Comparison of ENCODE assay signal across 26 cellular contexts in genomic region chr2:61878756-61879155, GRCh38. TPM values are rescaled to one million over a fixed set of nuclear protein-coding genes. Genes with fewer than 3 reads are reported as not detected.
DNase-seq lines count a peak whose midpoint lies in the region; ATAC-seq, FAIRE-seq and TF ChIP-seq lines count a peak whose summit lies in the region.
"Had no signal": no experiment of that assay in that cellular context is flagged by ENCODE, and none has a peak within 500 bp of the region (broad histone marks: within the 10 kb centered on the region; RNA-seq: fewer than 3 reads in every experiment).

No MANE protein-coding gene starts in this region.

- H2AFZ ChIP-seq in HepG2 (ENCODE audit: low read length), result no peak overlapping the region
- H2AFZ ChIP-seq in GM12878 (ENCODE audit: control insufficient read depth, low read depth, low read length), result no peak overlapping the region
- H2AFZ ChIP-seq in smooth muscle cell (ENCODE audit: low read depth), result no peak overlapping the region

- H3K4me1 ChIP-seq in HepG2 (ENCODE audit: insufficient read depth, low read length) (no peaks in the 10 kb centered on the region), right lobe of liver (no peaks in the 10 kb centered on the region), GM12878 (ENCODE audit: control insufficient read depth, insufficient read depth, low read length) (no peaks in the 10 kb centered on the region), foreskin keratinocyte (peaks cover 12% of the 10 kb centered on the region), smooth muscle cell (ENCODE audit: low read depth) (no peaks in the 10 kb centered on the region), small intestine (ENCODE audit: control insufficient read depth in 2 of 2, insufficient read depth in 1 of 2, low read depth in 1 of 2, low read length in 1 of 2) (no peaks in the 10 kb centered on the region)
- H3K4me1 ChIP-seq: BE2C, Caco-2 had no signal

- intact Hi-C loops in HepG2 (cut with micrococcal nuclease; ENCODE audit: unreplicated experiment) (no loop called here), right lobe of liver (cut with DNase I) (no loop called here), GM12878 (cut with micrococcal nuclease; ENCODE audit: unreplicated experiment) (loop anchor here (10.0 kb wide), 1 partner anchor 384 kb away; no protein-coding TSS in a partner anchor)

- H3K9ac ChIP-seq in HepG2 (ENCODE audit: insufficient read depth, low read depth, low read length) (no peak overlapping the region), GM12878 (ENCODE audit: control insufficient read depth, insufficient read depth, low read length) (no peak overlapping the region), smooth muscle cell (ENCODE audit: low read depth) (no peak overlapping the region)
- H3K9ac ChIP-seq: KMS-11 had no signal

- H3K4me2 ChIP-seq in HepG2 (ENCODE audit: low read depth, low read length), result no peak overlapping the region
- H3K4me2 ChIP-seq in GM12878 (ENCODE audit: control insufficient read depth, insufficient read depth), result no peak overlapping the region
- no peak overlapping the region for H3K4me2 ChIP-seq in smooth muscle cell
- H3K4me2 ChIP-seq: KMS-11 had no signal

- WGBS in HepG2 (ENCODE audit: low lambda C conversion rate), result 94% methylated on average over 3 of the region's 3 CpGs
- 90% methylated on average over 3 of the region's 3 CpGs for WGBS in right lobe of liver (ENCODE audit: insufficient coverage, low coverage, low lambda C conversion rate, missing lambda C conversion rate)
- WGBS in GM12878 (ENCODE audit: insufficient coverage, insufficient replicate concordance, low lambda C conversion rate, missing lambda C conversion rate), result 94% methylated on average over 3 of the region's 3 CpGs
- WGBS in smooth muscle cell (ENCODE audit: low lambda C conversion rate), result 83% methylated on average over 3 of the region's 3 CpGs
- 94 to 96% (median 96%) methylated on average over 3 of the region's 3 CpGs for WGBS in small intestine, 3 donors

- in situ Hi-C loops in HepG2 (cut with HindIII; ENCODE audit: extremely low pct_ligation_motif_present, low pct_unique_long_range_greater_than_20kb), result no loop called here
- in situ Hi-C loops in GM12878 (cut with MboI), result no loop called here

- no peaks in the 10 kb centered on the region; the same call in 1 of the 2 replicates for H4K20me1 ChIP-seq in HepG2 (ENCODE audit: insufficient read depth, low read length)
- H4K20me1 ChIP-seq in GM12878 (ENCODE audit: control insufficient read depth, insufficient read depth), result no peaks in the 10 kb centered on the region
- H4K20me1 ChIP-seq in smooth muscle cell (ENCODE audit: low read depth), result peaks cover 20% of the 10 kb centered on the region

- no peak for TF ChIP-seq RAD21 in HepG2 (CRISPR knock-in tag; IDR thresholded peaks at IDR 0.05)
- no peak for TF ChIP-seq RAD21 in GM12878 (IDR thresholded peaks at IDR 0.05; ENCODE audit: insufficient read depth, low read depth, low read length)

- no peak for TF ChIP-seq CTCF in HepG2 (CRISPR knock-in tag; IDR thresholded peaks at IDR 0.05)
- no peak for TF ChIP-seq CTCF in right lobe of liver (IDR thresholded peaks at IDR 0.05)
- TF ChIP-seq CTCF in GM12878 (IDR thresholded peaks at IDR 0.05 in 2 of 3, conservative IDR thresholded peaks at IDR 0.05 in 1 of 3; ENCODE audit: control insufficient read depth in 2 of 3, extremely low read depth in 1 of 3, insufficient read depth in 1 of 3, low read depth in 3 of 3, low read length in 3 of 3), result no peak
- no peak for TF ChIP-seq CTCF in foreskin keratinocyte (conservative IDR thresholded peaks at IDR 0.05)
- no peak for TF ChIP-seq CTCF in smooth muscle cell (IDR thresholded peaks at IDR 0.05; ENCODE audit: borderline replicate concordance, insufficient read depth, poor library complexity, severe bottlenecking)

- H3K4me3 ChIP-seq in HepG2 (replicated peaks in 1 of 3; ENCODE audit: insufficient read depth in 1 of 3, low read depth in 2 of 3, low read length in 3 of 3) (no peak overlapping the region), right lobe of liver (no peak overlapping the region), GM12878 (no peak overlapping the region), smooth muscle cell (no peak overlapping the region), small intestine (ENCODE audit: low read depth in 1 of 2, low read length in 2 of 2) (no peak overlapping the region)
- H3K4me3 ChIP-seq: SK-N-MC had no signal

- TF ChIP-seq EP300 in HepG2 (IDR thresholded peaks at IDR 0.05; ENCODE audit: low read depth in 2 of 2, low read length in 2 of 2) (no peak), HepG2 (CRISPR knock-in tag; IDR thresholded peaks at IDR 0.05; ENCODE audit: borderline replicate concordance) (no peak), GM12878 (IDR thresholded peaks at IDR 0.05; ENCODE audit: borderline replicate concordance in 1 of 2, control insufficient read depth in 1 of 2, low read depth in 2 of 2, low read length in 2 of 2) (no peak)

- RAD21 ChIA-PET in GM12878 (lab: Charles Lee; ENCODE audit: unreplicated experiment), result no interaction called here

- FAIRE-seq in HepG2 (lab: Jason Lieb, UNC), result no peak
- peak; percentile 7 for FAIRE-seq in GM12878 (lab: Jason Lieb, UNC)
- no peak for FAIRE-seq in small intestine (lab: Jason Lieb, UNC)
- FAIRE-seq: GM12892, HTR-8/SVneo had no signal

- H3K27ac ChIP-seq in HepG2 (ENCODE audit: extremely low read length, insufficient read depth, low read length), result no peak overlapping the region
- no peak overlapping the region for H3K27ac ChIP-seq in right lobe of liver
- H3K27ac ChIP-seq in GM12878 (ENCODE audit: control insufficient read depth, insufficient read depth), result no peak overlapping the region
- H3K27ac ChIP-seq in foreskin keratinocyte, result peak overlapping the region; percentile 36
- peak overlapping the region; percentile 0 for H3K27ac ChIP-seq in smooth muscle cell (ENCODE audit: low read depth)
- no peak overlapping the region for H3K27ac ChIP-seq in small intestine (ENCODE audit: low read depth in 1 of 2, low read length in 1 of 2)
- H3K27ac ChIP-seq: KMS-11, SK-N-MC had no signal

- POLR2A ChIA-PET in HepG2 (lab: Yijun Ruan, JAX) (no interaction called here), GM12878 (lab: Charles Lee) (no interaction called here)

- BruUV-seq in HepG2 (replicated peaks; lab: Mats Ljungman, UMichigan) (no TSS peak), GM12878 (replicated peaks; lab: Mats Ljungman, UMichigan) (no TSS peak)

- H3K79me2 ChIP-seq in HepG2 (ENCODE audit: insufficient read depth, low read length) (peaks cover under 1% of the 10 kb centered on the region), GM12878 (ENCODE audit: control insufficient read depth, insufficient read depth, low read length) (no peaks in the 10 kb centered on the region; the same call in none of the 2 replicates), smooth muscle cell (ENCODE audit: low read depth) (peaks cover 11% of the 10 kb centered on the region)

- SMC1A ChIA-PET in GM12878 (lab: Charles Lee; ENCODE audit: uncharacterized antibody, unreplicated experiment), result no interaction called here

- peaks cover 9% of the 10 kb centered on the region for H3F3A ChIP-seq in smooth muscle cell (ENCODE audit: low read depth)

- DNase-seq in HepG2 (ENCODE audit: low spot score) (no peak), right lobe of liver (no peak), GM12878 (ENCODE audit: low read depth, low spot score) (no peak), foreskin keratinocyte (peak; percentile 67 to 84), smooth muscle cell (lab: John Stamatoyannopoulos, UW; ENCODE audit: unreplicated experiment) (no peak), NCI-H1930 (lab: John Stamatoyannopoulos, UW) (no peak), CD1c-positive myeloid dendritic cell (ENCODE audit: extremely low spot score) (no peak), small intestine (no peak)
- DNase-seq: BE2C; Caco-2; CD4-positive, CD25-positive, alpha-beta regulatory T cell; DMS153; GOT3; IMR-90; MV-4-11; NCI-H1105 treated with DMSO at 0.1 percent for 48 hours; NCI-H1694; NCI-H2081 treated with DMSO at 0.1 percent for 48 hours; NCI-H446 treated with DMSO at 0.1 percent for 48 hours; NCI-H526 treated with DMSO at 0.1 percent for 48 hours; SHP77 treated with DMSO at 0.1 percent for 48 hours had no signal

- H3K9me3 ChIP-seq in HepG2 (ENCODE audit: low read length), result no peaks in the 10 kb centered on the region
- no peaks in the 10 kb centered on the region for H3K9me3 ChIP-seq in right lobe of liver
- no peaks in the 10 kb centered on the region for H3K9me3 ChIP-seq in GM12878 (replicated peaks; ENCODE audit: control insufficient read depth, insufficient read depth, low read length)
- no peaks in the 10 kb centered on the region for H3K9me3 ChIP-seq in smooth muscle cell (replicated peaks; ENCODE audit: low read depth)
- no peaks in the 10 kb centered on the region for H3K9me3 ChIP-seq in small intestine (ENCODE audit: control insufficient read depth, low read depth)
- H3K9me3 ChIP-seq: BE2C, Caco-2 had no signal

- no peak for ATAC-seq in HepG2
- ATAC-seq in right lobe of liver, result no peak
- ATAC-seq in GM12878, result no peak
- ATAC-seq in foreskin keratinocyte, result peak; percentile 86
- ATAC-seq: HCT116 had no signal

- H3K27me3 ChIP-seq in HepG2 (ENCODE audit: control insufficient read depth in 1 of 2, insufficient read depth in 2 of 2, low read length in 2 of 2) (no peaks in the 10 kb centered on the region), right lobe of liver (no peaks in the 10 kb centered on the region), GM12878 (replicated peaks in 1 of 2; ENCODE audit: control insufficient read depth in 2 of 2, insufficient read depth in 2 of 2, low read length in 1 of 2) (no peaks in the 10 kb centered on the region), foreskin keratinocyte (no peaks in the 10 kb centered on the region), smooth muscle cell (ENCODE audit: low read depth) (no peaks in the 10 kb centered on the region), small intestine (ENCODE audit: control insufficient read depth in 2 of 2, insufficient read depth in 2 of 2, low read length in 2 of 2) (no peaks in the 10 kb centered on the region)
- H3K27me3 ChIP-seq: BE2C had no signal

- CTCF ChIA-PET in HepG2 (lab: Yijun Ruan, JAX; ENCODE audit: low intra/inter-chr PET ratio, low total read pairs), result no interaction called here
- CTCF ChIA-PET in GM12878 (lab: Yijun Ruan, JAX), result interaction anchor here (0.6 kb wide), 1 partner anchor 243 kb away, joined by 6 read pairs; no protein-coding TSS in a partner anchor

- H3K36me3 ChIP-seq in HepG2 (replicated peaks in 1 of 2; ENCODE audit: control insufficient read depth in 1 of 2, insufficient read depth in 2 of 2, low read length in 2 of 2), result peaks cover 26 to 92% of the 10 kb centered on the region in 2 experiments
- peaks cover 5 to 94% (median 55%) of the 10 kb centered on the region in 4 donors for H3K36me3 ChIP-seq in right lobe of liver
- H3K36me3 ChIP-seq in GM12878 (ENCODE audit: control insufficient read depth in 2 of 2, insufficient read depth in 2 of 2, low read length in 1 of 2), result peaks cover 9 to 47% of the 10 kb centered on the region in 2 experiments
- H3K36me3 ChIP-seq in smooth muscle cell (ENCODE audit: low read depth), result peaks cover 61% of the 10 kb centered on the region
- H3K36me3 ChIP-seq in small intestine (ENCODE audit: control insufficient read depth in 2 of 2, insufficient read depth in 2 of 2, low read length in 2 of 2), result peaks cover 12 to 14% of the 10 kb centered on the region in 2 donors

- TF ChIP-seq POLR2A in HepG2 (IDR thresholded peaks at IDR 0.05; ENCODE audit: insufficient read depth in 1 of 2, low read depth in 2 of 2, low read length in 2 of 2) (no peak), right lobe of liver (IDR thresholded peaks at IDR 0.05) (no peak), GM12878 (IDR thresholded peaks at IDR 0.05; ENCODE audit: low read depth, low read length) (no peak)

RNA-seq across cellular contexts. Expression of gene CCT4, which starts 9.7 kb away (rescaled TPM):
- total RNA-seq in HepG2 (2016; rRNA removed; fragmentation: Illumina TruSeq; extraction: Trizol) (340 and 437 TPM in 2 replicates), right lobe of liver (10 to 100 TPM; 46.0 to 72.2 (median 53.1) TPM), GM12878 (2014; rRNA removed) (224 and 233 TPM in 2 replicates), GM12878 (2014; rRNA removed; fragmentation: Illumina TruSeq; extraction: Trizol) (241 TPM in 2 replicates), GM12878 (2021) (246 TPM in 2 replicates), foreskin keratinocyte (241 and 251 TPM in 2 replicates), smooth muscle cell (164 and 180 TPM in 2 replicates)
- 104 and 110 TPM in 2 replicates for total RNA-seq in HepG2 (2016; cell fraction: cytosol; rRNA removed; fragmentation: Illumina TruSeq; extraction: Trizol; ENCODE audit: low read depth)
- 333 and 424 TPM in 2 replicates for total RNA-seq in HepG2 (2016; cell fraction: insoluble cytoplasmic fraction; rRNA removed; fragmentation: Illumina TruSeq; extraction: Trizol)
- total RNA-seq in HepG2 (2016; cell fraction: membrane; rRNA removed; fragmentation: Illumina TruSeq; extraction: Trizol), result 151 and 155 TPM in 2 replicates
- total RNA-seq in HepG2 (2016; cell fraction: nucleus; rRNA removed; fragmentation: Illumina TruSeq; extraction: Trizol), result 146 and 161 TPM in 2 replicates
- polyA plus RNA-seq in HepG2 (2011; rRNA removed) (107 and 138 TPM in 2 replicates), GM12878 (2011; rRNA removed) (190 and 302 TPM in 2 replicates), GM12878 (2014; fragmentation: Illumina TruSeq; extraction: Trizol) (199 and 227 TPM in 2 replicates), GM12878 (2014; fragmentation: Nextera tagmentation; extraction: Ambion mirVana) (100 to 1,000 TPM in 1 of 2 experiments, 10 to 100 TPM in 1; 76.6 to 179 TPM), GM12878 (2014; rRNA removed) (179 and 192 TPM in 2 replicates), GM12878 (2016; fragmentation: Nextera tagmentation; extraction: Ambion mirVana) (100 to 1,000 TPM; 306 to 320 TPM), foreskin keratinocyte (190 and 210 TPM in 2 replicates), smooth muscle cell (109 and 117 TPM in 2 replicates), small intestine (100 to 1,000 TPM in 1 of 3 donors, 10 to 100 TPM in 2; 36.9 to 115 (median 37.0) TPM)
- polyA plus RNA-seq in HepG2 (2011; cell fraction: cytosol; rRNA removed), result 82.8 and 109 TPM in 2 replicates
- 37.1 and 40.4 TPM in 2 replicates for polyA plus RNA-seq in HepG2 (2011; cell fraction: nucleus; rRNA removed)
- polyA plus RNA-seq in HepG2 (2012), result 213 and 256 TPM in 2 replicates
- 49.7 and 50.6 TPM in 2 replicates for polyA plus RNA-seq in HepG2 (2016; cell fraction: cytosol; fragmentation: Illumina TruSeq; extraction: Trizol; ENCODE audit: low read depth)
- 353 and 356 TPM in 2 replicates for polyA plus RNA-seq in HepG2 (2016; cell fraction: insoluble cytoplasmic fraction; fragmentation: Illumina TruSeq; extraction: Trizol; ENCODE audit: low read depth)
- 70.7 and 79.2 TPM in 2 replicates for polyA plus RNA-seq in HepG2 (2016; cell fraction: membrane; fragmentation: Illumina TruSeq; extraction: Trizol; ENCODE audit: low read depth)
- 148 and 151 TPM in 2 replicates for polyA plus RNA-seq in HepG2 (2016; cell fraction: nucleus; fragmentation: Illumina TruSeq; extraction: Trizol; ENCODE audit: insufficient read depth, low read depth)
- polyA minus RNA-seq in HepG2 (2011; rRNA and poly(A)+ RNA removed; ENCODE audit: low replicate concordance), result 71.9 and 75.3 TPM in 2 replicates
- 132 and 133 TPM in 2 replicates for polyA minus RNA-seq in HepG2 (2011; cell fraction: cytosol; rRNA and poly(A)+ RNA removed)
- polyA minus RNA-seq in HepG2 (2011; cell fraction: nucleus; rRNA and poly(A)+ RNA removed), result 81.9 and 92.7 TPM in 2 replicates
- total RNA-seq in GM12878 (2013; cell fraction: nucleolus; rRNA removed), result 43.5 and 47.2 TPM in 2 replicates
- polyA plus RNA-seq in GM12878 (2011; ENCODE audit: low read depth), result 108 TPM
- polyA plus RNA-seq in GM12878 (2011; cell fraction: cytosol; rRNA removed), result 103 and 116 TPM in 2 replicates
- 69.1 and 93.2 TPM in 2 replicates for polyA plus RNA-seq in GM12878 (2011; cell fraction: nucleus; rRNA removed)
- polyA plus RNA-seq in GM12878 (2012), result 148 and 149 TPM in 2 replicates
- polyA minus RNA-seq in GM12878 (2011; rRNA and poly(A)+ RNA removed), result 113 and 124 TPM in 2 replicates
- polyA minus RNA-seq in GM12878 (2011; cell fraction: cytosol; rRNA and poly(A)+ RNA removed), result 76.3 and 96.6 TPM in 2 replicates
- polyA minus RNA-seq in GM12878 (2011; cell fraction: nucleus; rRNA and poly(A)+ RNA removed), result 36.1 and 52.0 TPM in 2 replicates

RNA-seq across cellular contexts. Expression of gene FAM161A, which starts 24.9 kb away (rescaled TPM):
- 3.4 and 5.0 TPM in 2 replicates for total RNA-seq in HepG2 (2016; rRNA removed; fragmentation: Illumina TruSeq; extraction: Trizol)
- 0.81 and 1.1 TPM in 2 replicates for total RNA-seq in HepG2 (2016; cell fraction: cytosol; rRNA removed; fragmentation: Illumina TruSeq; extraction: Trizol; ENCODE audit: low read depth)
- total RNA-seq in HepG2 (2016; cell fraction: insoluble cytoplasmic fraction; rRNA removed; fragmentation: Illumina TruSeq; extraction: Trizol), result 3.5 and 5.4 TPM in 2 replicates
- total RNA-seq in HepG2 (2016; cell fraction: membrane; rRNA removed; fragmentation: Illumina TruSeq; extraction: Trizol), result 2.5 and 2.7 TPM in 2 replicates
- total RNA-seq in HepG2 (2016; cell fraction: nucleus; rRNA removed; fragmentation: Illumina TruSeq; extraction: Trizol), result 5.8 and 7.4 TPM in 2 replicates
- polyA plus RNA-seq in HepG2 (2011; rRNA removed), result 1.8 and 2.7 TPM in 2 replicates
- polyA plus RNA-seq in HepG2 (2011; cell fraction: cytosol; rRNA removed), result 0.50 and 0.65 TPM in 2 replicates
- polyA plus RNA-seq in HepG2 (2011; cell fraction: nucleus; rRNA removed), result 2.8 and 3.2 TPM in 2 replicates
- polyA plus RNA-seq in HepG2 (2012), result 2.5 and 3.3 TPM in 2 replicates
- polyA plus RNA-seq in HepG2 (2016; cell fraction: cytosol; fragmentation: Illumina TruSeq; extraction: Trizol; ENCODE audit: low read depth), result 0.29 and 0.33 TPM in 2 replicates
- 6.6 and 9.6 TPM in 2 replicates for polyA plus RNA-seq in HepG2 (2016; cell fraction: insoluble cytoplasmic fraction; fragmentation: Illumina TruSeq; extraction: Trizol; ENCODE audit: low read depth)
- 1.2 TPM in 2 replicates for polyA plus RNA-seq in HepG2 (2016; cell fraction: membrane; fragmentation: Illumina TruSeq; extraction: Trizol; ENCODE audit: low read depth)
- polyA plus RNA-seq in HepG2 (2016; cell fraction: nucleus; fragmentation: Illumina TruSeq; extraction: Trizol; ENCODE audit: insufficient read depth, low read depth), result 19.9 and 20.4 TPM in 2 replicates
- 0.64 and 1.3 TPM in 2 replicates for polyA minus RNA-seq in HepG2 (2011; rRNA and poly(A)+ RNA removed; ENCODE audit: low replicate concordance)
- polyA minus RNA-seq in HepG2 (2011; cell fraction: cytosol; rRNA and poly(A)+ RNA removed), result 0.70 and 0.89 TPM in 2 replicates
- 5.8 TPM in 2 replicates for polyA minus RNA-seq in HepG2 (2011; cell fraction: nucleus; rRNA and poly(A)+ RNA removed)
- total RNA-seq in right lobe of liver, result 1 to 10 TPM in 4 of 6 experiments, under 1 TPM in 2; 0.64 to 2.2 (median 1.1) TPM
- 21.5 and 21.9 TPM in 2 replicates for total RNA-seq in GM12878 (2013; cell fraction: nucleolus; rRNA removed)
- 5.8 and 7.5 TPM in 2 replicates for total RNA-seq in GM12878 (2014; rRNA removed)
- 11.9 and 13.5 TPM in 2 replicates for total RNA-seq in GM12878 (2014; rRNA removed; fragmentation: Illumina TruSeq; extraction: Trizol)
- total RNA-seq in GM12878 (2021), result 6.9 and 7.0 TPM in 2 replicates
- polyA plus RNA-seq in GM12878 (2011; ENCODE audit: low read depth), result 2.6 TPM
- 2.2 and 3.3 TPM in 2 replicates for polyA plus RNA-seq in GM12878 (2011; rRNA removed)
- 0.84 and 0.88 TPM in 2 replicates for polyA plus RNA-seq in GM12878 (2011; cell fraction: cytosol; rRNA removed)
- 1.1 and 2.2 TPM in 2 replicates for polyA plus RNA-seq in GM12878 (2011; cell fraction: nucleus; rRNA removed)
- 4.6 and 5.4 TPM in 2 replicates for polyA plus RNA-seq in GM12878 (2012)
- polyA plus RNA-seq in GM12878 (2014; fragmentation: Illumina TruSeq; extraction: Trizol), result 12.2 and 18.4 TPM in 2 replicates
- polyA plus RNA-seq in GM12878 (2014; fragmentation: Nextera tagmentation; extraction: Ambion mirVana), result 1 to 10 TPM; 4.3 to 5.4 TPM
- polyA plus RNA-seq in GM12878 (2014; rRNA removed), result 9.7 and 10.7 TPM in 2 replicates
- 10 to 100 TPM; 10.2 to 10.6 TPM for polyA plus RNA-seq in GM12878 (2016; fragmentation: Nextera tagmentation; extraction: Ambion mirVana)
- 1.1 and 1.6 TPM in 2 replicates for polyA minus RNA-seq in GM12878 (2011; rRNA and poly(A)+ RNA removed)
- 0.42 and 1.1 TPM in 2 replicates for polyA minus RNA-seq in GM12878 (2011; cell fraction: cytosol; rRNA and poly(A)+ RNA removed)
- polyA minus RNA-seq in GM12878 (2011; cell fraction: nucleus; rRNA and poly(A)+ RNA removed), result 0.86 and 1.2 TPM in 2 replicates
- total RNA-seq in foreskin keratinocyte, result 3.3 and 3.8 TPM in 2 replicates
- polyA plus RNA-seq in foreskin keratinocyte, result 1.2 and 1.5 TPM in 2 replicates
- 3.9 TPM in 2 replicates for total RNA-seq in smooth muscle cell
- 4.1 and 5.7 TPM in 2 replicates for polyA plus RNA-seq in smooth muscle cell
- under 1 TPM; 0.22 to 0.95 (median 0.54) TPM for polyA plus RNA-seq in small intestine

RNA-seq across cellular contexts. Expression of gene COMMD1, which starts 26.7 kb away (rescaled TPM):
- total RNA-seq in HepG2 (2016; rRNA removed; fragmentation: Illumina TruSeq; extraction: Trizol) (105 and 125 TPM in 2 replicates), right lobe of liver (10 to 100 TPM; 17.2 to 21.6 (median 18.7) TPM), GM12878 (2014; rRNA removed) (39.7 and 42.8 TPM in 2 replicates), GM12878 (2014; rRNA removed; fragmentation: Illumina TruSeq; extraction: Trizol) (50.3 and 52.4 TPM in 2 replicates), GM12878 (2021) (40.8 and 48.2 TPM in 2 replicates), foreskin keratinocyte (33.8 and 35.8 TPM in 2 replicates), smooth muscle cell (37.9 and 50.6 TPM in 2 replicates)
- 137 and 165 TPM in 2 replicates for total RNA-seq in HepG2 (2016; cell fraction: cytosol; rRNA removed; fragmentation: Illumina TruSeq; extraction: Trizol; ENCODE audit: low read depth)
- total RNA-seq in HepG2 (2016; cell fraction: insoluble cytoplasmic fraction; rRNA removed; fragmentation: Illumina TruSeq; extraction: Trizol), result 102 and 125 TPM in 2 replicates
- total RNA-seq in HepG2 (2016; cell fraction: membrane; rRNA removed; fragmentation: Illumina TruSeq; extraction: Trizol), result 133 and 151 TPM in 2 replicates
- 41.5 and 44.9 TPM in 2 replicates for total RNA-seq in HepG2 (2016; cell fraction: nucleus; rRNA removed; fragmentation: Illumina TruSeq; extraction: Trizol)
- polyA plus RNA-seq in HepG2 (2011; rRNA removed) (22.8 and 25.7 TPM in 2 replicates), GM12878 (2011; rRNA removed) (53.3 and 54.9 TPM in 2 replicates), GM12878 (2014; fragmentation: Illumina TruSeq; extraction: Trizol) (50.2 and 51.0 TPM in 2 replicates), GM12878 (2014; fragmentation: Nextera tagmentation; extraction: Ambion mirVana) (100 to 1,000 TPM; 190 to 210 TPM), GM12878 (2014; rRNA removed) (45.9 and 54.1 TPM in 2 replicates), GM12878 (2016; fragmentation: Nextera tagmentation; extraction: Ambion mirVana) (10 to 100 TPM; 94.3 to 99.4 TPM), foreskin keratinocyte (63.9 and 68.5 TPM in 2 replicates), smooth muscle cell (73.8 and 82.9 TPM in 2 replicates), small intestine (10 to 100 TPM; 29.1 to 45.4 (median 40.0) TPM)
- 25.9 and 29.9 TPM in 2 replicates for polyA plus RNA-seq in HepG2 (2011; cell fraction: cytosol; rRNA removed)
- 12.0 and 12.6 TPM in 2 replicates for polyA plus RNA-seq in HepG2 (2011; cell fraction: nucleus; rRNA removed)
- polyA plus RNA-seq in HepG2 (2012), result 35.6 and 38.0 TPM in 2 replicates
- 146 and 159 TPM in 2 replicates for polyA plus RNA-seq in HepG2 (2016; cell fraction: cytosol; fragmentation: Illumina TruSeq; extraction: Trizol; ENCODE audit: low read depth)
- 125 and 128 TPM in 2 replicates for polyA plus RNA-seq in HepG2 (2016; cell fraction: insoluble cytoplasmic fraction; fragmentation: Illumina TruSeq; extraction: Trizol; ENCODE audit: low read depth)
- 113 and 115 TPM in 2 replicates for polyA plus RNA-seq in HepG2 (2016; cell fraction: membrane; fragmentation: Illumina TruSeq; extraction: Trizol; ENCODE audit: low read depth)
- 57.4 and 59.6 TPM in 2 replicates for polyA plus RNA-seq in HepG2 (2016; cell fraction: nucleus; fragmentation: Illumina TruSeq; extraction: Trizol; ENCODE audit: insufficient read depth, low read depth)
- 9.1 and 10.7 TPM in 2 replicates for polyA minus RNA-seq in HepG2 (2011; rRNA and poly(A)+ RNA removed; ENCODE audit: low replicate concordance)
- polyA minus RNA-seq in HepG2 (2011; cell fraction: cytosol; rRNA and poly(A)+ RNA removed), result 8.6 and 9.5 TPM in 2 replicates
- 14.5 and 17.4 TPM in 2 replicates for polyA minus RNA-seq in HepG2 (2011; cell fraction: nucleus; rRNA and poly(A)+ RNA removed)
- total RNA-seq in GM12878 (2013; cell fraction: nucleolus; rRNA removed), result 72.5 and 75.3 TPM in 2 replicates
- 150 TPM for polyA plus RNA-seq in GM12878 (2011; ENCODE audit: low read depth)
- 40.1 and 42.1 TPM in 2 replicates for polyA plus RNA-seq in GM12878 (2011; cell fraction: cytosol; rRNA removed)
- polyA plus RNA-seq in GM12878 (2011; cell fraction: nucleus; rRNA removed), result 22.2 and 25.7 TPM in 2 replicates
- polyA plus RNA-seq in GM12878 (2012), result 50.4 and 85.0 TPM in 2 replicates
- 21.6 and 25.3 TPM in 2 replicates for polyA minus RNA-seq in GM12878 (2011; rRNA and poly(A)+ RNA removed)
- polyA minus RNA-seq in GM12878 (2011; cell fraction: cytosol; rRNA and poly(A)+ RNA removed), result 9.1 and 10.6 TPM in 2 replicates
- 15.7 and 23.7 TPM in 2 replicates for polyA minus RNA-seq in GM12878 (2011; cell fraction: nucleus; rRNA and poly(A)+ RNA removed)

Comparison
In these comparisons a context has a peak if more than half of its experiments do, and no peak if none do; other contexts are left out.
1. DNase-seq: peak in foreskin keratinocyte (2 of 2); none in HepG2 (single experiment), right lobe of liver (0 of 3), GM12878 (single experiment), smooth muscle cell (single experiment), NCI-H1930 (0 of 2), CD1c-positive myeloid dendritic cell (single experiment) and small intestine (single experiment).
2. H3K27ac ChIP-seq: peak in foreskin keratinocyte (single experiment) and smooth muscle cell (single experiment); none in HepG2 (single experiment), right lobe of liver (0 of 3), GM12878 (single experiment) and small intestine (0 of 2).